Comparison of ENCODE assay signal across 2 cellular contexts in genomic region chr14:96195441-96196081, GRCh38.
TF ChIP-seq lines count a peak whose summit lies in the region.

No MANE protein-coding gene starts in this region.

TF ChIP-seq in GM12878, 131 proteins besides CTCF, POLR2A, EP300 and RAD21:
- peak; percentile 69; the same call in 1 of the 2 replicates for TF ChIP-seq RAD51 (IDR thresholded peaks at IDR 0.05)
- TF ChIP-seq ZNF217 (IDR thresholded peaks at IDR 0.05), result no peak
- TF ChIP-seq NR2F1 (conservative IDR thresholded peaks at IDR 0.05), result no peak
- TF ChIP-seq POU2F2 (IDR thresholded peaks at IDR 0.05; ENCODE audit: borderline replicate concordance, low read depth, low read length), result no peak
- no peak for TF ChIP-seq MEF2B (IDR thresholded peaks at IDR 0.05; ENCODE audit: partially characterized antibody, poor library complexity, severe bottlenecking)

TF ChIP-seq in HepG2, 621 proteins besides CTCF, POLR2A, EP300 and RAD21 (continues in another document):
- TF ChIP-seq HIC2 (CRISPR knock-in tag; IDR thresholded peaks at IDR 0.05; ENCODE audit: low read depth), result no peak
- no peak for TF ChIP-seq NR2F6 (IDR thresholded peaks at IDR 0.05)
- TF ChIP-seq NR2F6 (CRISPR knock-in tag; IDR thresholded peaks at IDR 0.05), result no peak
- no peak for TF ChIP-seq ZNF263 (CRISPR knock-in tag; IDR thresholded peaks at IDR 0.05)
- TF ChIP-seq ERF (CRISPR knock-in tag; IDR thresholded peaks at IDR 0.05), result no peak
- no peak for TF ChIP-seq MTF2 (CRISPR knock-in tag; IDR thresholded peaks at IDR 0.05; ENCODE audit: borderline replicate concordance)
- no peak for TF ChIP-seq HDAC6 (IDR thresholded peaks at IDR 0.05; ENCODE audit: low read depth, low read length)
- TF ChIP-seq ZNF713 (CRISPR knock-in tag; IDR thresholded peaks at IDR 0.05), result no peak
- TF ChIP-seq KLF15 (CRISPR knock-in tag; IDR thresholded peaks at IDR 0.05; ENCODE audit: borderline replicate concordance), result no peak
- no peak for TF ChIP-seq ZNF710 (CRISPR knock-in tag; IDR thresholded peaks at IDR 0.05; ENCODE audit: borderline replicate concordance)
- no peak for TF ChIP-seq CBX5 (CRISPR knock-in tag; IDR thresholded peaks at IDR 0.05; ENCODE audit: borderline replicate concordance)
- TF ChIP-seq ZNF430 (CRISPR knock-in tag; IDR thresholded peaks at IDR 0.05), result no peak
- TF ChIP-seq KLF13 (CRISPR knock-in tag; IDR thresholded peaks at IDR 0.05), result no peak
- no peak for TF ChIP-seq ARNT (IDR thresholded peaks at IDR 0.05)
- no peak for TF ChIP-seq MLLT10 (CRISPR knock-in tag; IDR thresholded peaks at IDR 0.05)
- TF ChIP-seq ZMYM4 (CRISPR knock-in tag; IDR thresholded peaks at IDR 0.05), result peak; percentile 40; the same call in 1 of the 2 replicates
- TF ChIP-seq GATAD1 (CRISPR knock-in tag; IDR thresholded peaks at IDR 0.05), result no peak
- TF ChIP-seq GRHL1 (CRISPR knock-in tag; conservative IDR thresholded peaks at IDR 0.05), result no peak
- TF ChIP-seq TCF7 (IDR thresholded peaks at IDR 0.05; ENCODE audit: low read depth), result peak; percentile 53; the same call in 1 of the 2 replicates
- no peak for TF ChIP-seq ATF4 (CRISPR knock-in tag; IDR thresholded peaks at IDR 0.05)
- TF ChIP-seq THAP9 (CRISPR knock-in tag; IDR thresholded peaks at IDR 0.05; ENCODE audit: borderline replicate concordance), result no peak
- no peak for TF ChIP-seq PHF5A (CRISPR knock-in tag; IDR thresholded peaks at IDR 0.05; ENCODE audit: low read depth, unreplicated experiment)
- TF ChIP-seq ATF6 (CRISPR knock-in tag; conservative IDR thresholded peaks at IDR 0.05), result no peak
- no peak for TF ChIP-seq ZBTB3 (CRISPR knock-in tag; IDR thresholded peaks at IDR 0.05; ENCODE audit: borderline replicate concordance, low read depth)
- no peak for TF ChIP-seq ASH2L (IDR thresholded peaks at IDR 0.05; ENCODE audit: insufficient read length, low read depth, low read length)
- TF ChIP-seq PBX3 (CRISPR knock-in tag; IDR thresholded peaks at IDR 0.05; ENCODE audit: borderline replicate concordance), result no peak
- no peak for TF ChIP-seq CC2D1A (CRISPR knock-in tag; IDR thresholded peaks at IDR 0.05)
- TF ChIP-seq PHF21A (CRISPR knock-in tag; IDR thresholded peaks at IDR 0.05), result no peak
- TF ChIP-seq ZSCAN25 (CRISPR knock-in tag; IDR thresholded peaks at IDR 0.05), result no peak
- TF ChIP-seq NRL (CRISPR knock-in tag; IDR thresholded peaks at IDR 0.05; ENCODE audit: borderline replicate concordance), result no peak
- no peak for TF ChIP-seq GPN1 (CRISPR knock-in tag; IDR thresholded peaks at IDR 0.05; ENCODE audit: borderline replicate concordance)
- TF ChIP-seq KDM2A (CRISPR knock-in tag; IDR thresholded peaks at IDR 0.05; ENCODE audit: borderline replicate concordance, low read depth), result no peak
- 0 out of 2 replicates have a peak, but pooled peaks have one; percentile 17 for TF ChIP-seq RARA (CRISPR knock-in tag; IDR thresholded peaks at IDR 0.05)
- no peak for TF ChIP-seq ZBED4 (CRISPR knock-in tag; IDR thresholded peaks at IDR 0.05; ENCODE audit: borderline replicate concordance)
- TF ChIP-seq MBD4 (IDR thresholded peaks at IDR 0.05; ENCODE audit: borderline replicate concordance, low read length), result no peak
- TF ChIP-seq ZNF44 (CRISPR knock-in tag; IDR thresholded peaks at IDR 0.05), result no peak
- no peak for TF ChIP-seq ZNF207 (IDR thresholded peaks at IDR 0.05; ENCODE audit: borderline replicate concordance)
- no peak for TF ChIP-seq MZF1 (CRISPR knock-in tag; IDR thresholded peaks at IDR 0.05; ENCODE audit: borderline replicate concordance)
- no peak for TF ChIP-seq ARID4A (CRISPR knock-in tag; IDR thresholded peaks at IDR 0.05; ENCODE audit: borderline replicate concordance)
- no peak for TF ChIP-seq PRMT3 (CRISPR knock-in tag; IDR thresholded peaks at IDR 0.05; ENCODE audit: borderline replicate concordance, low read depth)
